27 cellular contexts compared by ENCODE assay signal in genomic region chr3:170840291-170840859, GRCh38. TPM values are rescaled to one million over a fixed set of nuclear protein-coding genes. Genes with fewer than 3 reads are reported as not detected.
DNase-seq lines count a peak whose midpoint lies in the region; ATAC-seq, FAIRE-seq and TF ChIP-seq lines count a peak whose summit lies in the region.
"Had no signal": no experiment of that assay in that cellular context is flagged by ENCODE, and none has a peak within 500 bp of the region (broad histone marks: within the 10 kb centered on the region; RNA-seq: fewer than 3 reads in every experiment).

No MANE protein-coding gene starts in this region.

- no TSS peak for BruUV-seq in HepG2 (replicated peaks; lab: Mats Ljungman, UMichigan)

- H2BK15ac ChIP-seq in mesenchymal stem cell (ENCODE audit: low read depth, poor library complexity, severe bottlenecking): no peak overlapping the region

- no peak overlapping the region for H4K8ac ChIP-seq in mesenchymal stem cell (ENCODE audit: low read length)

- no peak overlapping the region for H4K91ac ChIP-seq in mesenchymal stem cell (ENCODE audit: low read length)

- in situ Hi-C loops in HepG2 (cut with HindIII; ENCODE audit: extremely low pct_ligation_motif_present, low pct_unique_long_range_greater_than_20kb): no loop called here

- no peak overlapping the region for H3K18ac ChIP-seq in mesenchymal stem cell (ENCODE audit: low read depth in 1 of 2, low read length in 2 of 2)

- DNase-seq in HepG2 (ENCODE audit: low spot score) (no peak), right lobe of liver (no peak), brain pericyte (ENCODE audit: low read depth, low spot score) (peak; percentile 84), left kidney (ENCODE audit: low read depth, low spot score) (peak; percentile 38), mesenchymal stem cell (no peak), RWPE1 (ENCODE audit: low spot score) (no peak), NOMO-1 (lab: John Stamatoyannopoulos, UW; ENCODE audit: unreplicated experiment in 2 of 2) (no peak)
- DNase-seq: activated CD4-positive, alpha-beta T cell treated with anti-CD3 and anti-CD28 coated beads, Interleukin-2, amount 10 ng/mL, durations not matched to agents 24 days and 14 days; activated CD8-positive, alpha-beta memory T cell treated with anti-CD3 and anti-CD28 coated beads, Interleukin-2, amount 50 U/mL, for 48 hours; activated effector memory CD4-positive, alpha-beta T cell treated with anti-CD3 and anti-CD28 coated beads, Interleukin-2, amount 50 U/mL, for 16 hours; amniotic stem cell; DMS53; effector CD8-positive, alpha-beta T cell; Kasumi-1; kidney; naive thymus-derived CD8-positive, alpha-beta T cell; NCI-H1092; NCI-H2029 treated with DMSO at 0.1 percent for 48 hours; NCI-H526; posterior cingulate gyrus; small intestine; stimulated activated CD4-positive, alpha-beta T cell treated with anti-CD3 and anti-CD28 coated beads, Interleukin-4, amount 100 ng/mL, for 24 hours; stomach; upper lobe of right lung had no signal

- H3K36me3 ChIP-seq in HepG2 (replicated peaks in 1 of 2; ENCODE audit: control insufficient read depth in 1 of 2, insufficient read depth in 2 of 2, low read length in 2 of 2) (no peaks in the 10 kb centered on the region), right lobe of liver (no peaks in the 10 kb centered on the region), mesenchymal stem cell (ENCODE audit: control insufficient read depth in 1 of 2, insufficient read depth in 2 of 2, low read depth in 1 of 2, low read length in 2 of 2) (no peaks in the 10 kb centered on the region)
- H3K36me3 ChIP-seq: stomach, upper lobe of right lung had no signal

- no peak overlapping the region for H3K14ac ChIP-seq in mesenchymal stem cell (ENCODE audit: low read length in 2 of 2)

- no peak for TF ChIP-seq CTCF in HepG2 (CRISPR knock-in tag; IDR thresholded peaks at IDR 0.05)
- TF ChIP-seq CTCF in right lobe of liver (IDR thresholded peaks at IDR 0.05): no peak
- no peak for TF ChIP-seq CTCF in RWPE1 (conservative IDR thresholded peaks at IDR 0.05; ENCODE audit: low read depth)

- no peak overlapping the region for H3K23ac ChIP-seq in mesenchymal stem cell (ENCODE audit: low read length in 2 of 2)

- H3K27ac ChIP-seq in HepG2 (ENCODE audit: extremely low read length, insufficient read depth, low read length) (no peak overlapping the region), right lobe of liver (no peak overlapping the region), mesenchymal stem cell (ENCODE audit: low read length, poor library complexity, severe bottlenecking) (no peak overlapping the region), RWPE1 (no peak overlapping the region)
- H3K27ac ChIP-seq: A549, stomach, upper lobe of right lung had no signal

- H3K4me3 ChIP-seq in HepG2 (replicated peaks in 1 of 3; ENCODE audit: insufficient read depth in 1 of 3, low read depth in 2 of 3, low read length in 3 of 3) (no peak overlapping the region), right lobe of liver (no peak overlapping the region), mesenchymal stem cell (ENCODE audit: insufficient read depth in 1 of 2, low read depth in 1 of 2, low read length in 2 of 2) (no peak overlapping the region)
- H3K4me3 ChIP-seq: A549, stomach, upper lobe of right lung had no signal

- H3K9ac ChIP-seq in HepG2 (ENCODE audit: insufficient read depth, low read depth, low read length): no peak overlapping the region
- H3K9ac ChIP-seq in mesenchymal stem cell (ENCODE audit: low read length): no peak overlapping the region

- ATAC-seq in HepG2 (no peak), right lobe of liver (no peak), GM21619 (IDR thresholded peaks at IDR 0.05; ENCODE audit: unreplicated experiment) (no peak)
- ATAC-seq: A549; naive thymus-derived CD8-positive, alpha-beta T cell; Right ventricle myocardium inferior; upper lobe of right lung had no signal

- FAIRE-seq in HepG2 (lab: Jason Lieb, UNC): no peak
- FAIRE-seq: A549, kidney, small intestine had no signal

- no peaks in the 10 kb centered on the region for H3K4me1 ChIP-seq in HepG2 (ENCODE audit: insufficient read depth, low read length)
- no peaks in the 10 kb centered on the region for H3K4me1 ChIP-seq in right lobe of liver
- H3K4me1 ChIP-seq in mesenchymal stem cell (ENCODE audit: control insufficient read depth, insufficient read depth, low read depth, low read length): peaks cover under 1% of the 10 kb centered on the region
- H3K4me1 ChIP-seq: A549, stomach, upper lobe of right lung had no signal

- no peaks in the 10 kb centered on the region; a peak in 2 of 5 replicates for H3K27me3 ChIP-seq in HepG2 (ENCODE audit: control insufficient read depth in 1 of 2, insufficient read depth in 2 of 2, low read length in 2 of 2)
- no peaks in the 10 kb centered on the region for H3K27me3 ChIP-seq in right lobe of liver
- no peaks in the 10 kb centered on the region for H3K27me3 ChIP-seq in mesenchymal stem cell (ENCODE audit: control insufficient read depth in 1 of 2, insufficient read depth in 1 of 2, low read length in 2 of 2)
- H3K27me3 ChIP-seq: upper lobe of right lung had no signal

- no peak for TF ChIP-seq RAD21 in HepG2 (CRISPR knock-in tag; IDR thresholded peaks at IDR 0.05)

- H2BK5ac ChIP-seq in mesenchymal stem cell (ENCODE audit: low read depth, low read length, poor library complexity, severe bottlenecking): no peak overlapping the region

- CTCF ChIA-PET in HepG2 (lab: Yijun Ruan, JAX; ENCODE audit: low intra/inter-chr PET ratio, low total read pairs): no interaction called here
- CTCF ChIA-PET in RWPE1 (lab: Yijun Ruan, JAX): interaction anchor here (0.7 to 1.3 kb wide), 3 partner anchors 29 to 427 kb away, joined by 3 to 6 read pairs (median 5); no protein-coding TSS in a partner anchor

- TF ChIP-seq EP300 in HepG2 (IDR thresholded peaks at IDR 0.05; ENCODE audit: low read depth in 2 of 2, low read length in 2 of 2) (no peak), HepG2 (CRISPR knock-in tag; IDR thresholded peaks at IDR 0.05; ENCODE audit: borderline replicate concordance) (no peak)

- no peak overlapping the region for H2AK5ac ChIP-seq in mesenchymal stem cell (ENCODE audit: low read length, severe bottlenecking)

- H2AFZ ChIP-seq in HepG2 (ENCODE audit: low read length): no peak overlapping the region
- no peak overlapping the region for H2AFZ ChIP-seq in mesenchymal stem cell (ENCODE audit: low read depth, low read length)

- H4K20me1 ChIP-seq in HepG2 (ENCODE audit: insufficient read depth, low read length): no peaks in the 10 kb centered on the region

- H3K4ac ChIP-seq in mesenchymal stem cell (ENCODE audit: low read depth in 1 of 2, low read length in 2 of 2): no peak overlapping the region

- 9% methylated on average over 2 of the region's 2 CpGs for WGBS in HepG2 (ENCODE audit: low lambda C conversion rate)
- WGBS in right lobe of liver (ENCODE audit: insufficient coverage, low coverage, low lambda C conversion rate, missing lambda C conversion rate): 67% methylated on average over 2 of the region's 2 CpGs
- WGBS in mesenchymal stem cell: 100% methylated on average over 1 of the region's 2 CpGs

- no peaks in the 10 kb centered on the region for H3K79me2 ChIP-seq in HepG2 (ENCODE audit: insufficient read depth, low read length)

- H3K9me3 ChIP-seq in HepG2 (ENCODE audit: low read length): no peaks in the 10 kb centered on the region
- H3K9me3 ChIP-seq in right lobe of liver: no peaks in the 10 kb centered on the region
- H3K9me3 ChIP-seq in mesenchymal stem cell (ENCODE audit: control insufficient read depth, low read length): no peaks in the 10 kb centered on the region
- H3K9me3 ChIP-seq: A549, stomach, upper lobe of right lung had no signal

- intact Hi-C loops in HepG2 (cut with micrococcal nuclease; ENCODE audit: unreplicated experiment) (no loop called here), right lobe of liver (cut with DNase I) (no loop called here)

- no peaks in the 10 kb centered on the region for H3K79me1 ChIP-seq in mesenchymal stem cell (replicated peaks; ENCODE audit: low read length, poor library complexity, severe bottlenecking)

- TF ChIP-seq POLR2A in HepG2 (IDR thresholded peaks at IDR 0.05; ENCODE audit: insufficient read depth in 1 of 2, low read depth in 2 of 2, low read length in 2 of 2) (no peak), right lobe of liver (IDR thresholded peaks at IDR 0.05) (no peak)

- H2BK12ac ChIP-seq in mesenchymal stem cell (ENCODE audit: low read length in 2 of 2): no peak overlapping the region

- H2BK120ac ChIP-seq in mesenchymal stem cell (ENCODE audit: low read depth, low read length): no peak overlapping the region

- POLR2A ChIA-PET in HepG2 (lab: Yijun Ruan, JAX): no interaction called here
- POLR2A ChIA-PET in RWPE1 (lab: Yijun Ruan, JAX; ENCODE audit: low non-redundant PET): no interaction called here

- no peak overlapping the region for H3K4me2 ChIP-seq in HepG2 (ENCODE audit: low read depth, low read length)
- no peak overlapping the region for H3K4me2 ChIP-seq in mesenchymal stem cell (ENCODE audit: low read length, poor library complexity, severe bottlenecking)
- H3K4me2 ChIP-seq: A549 had no signal

RNA-seq across cellular contexts. Expression of gene RPL22L1, which starts 29.6 kb away (rescaled TPM):
- total RNA-seq in HepG2 (2016; rRNA removed; fragmentation: Illumina TruSeq; extraction: Trizol) (150 and 152 TPM in 2 replicates), right lobe of liver (100 to 1,000 TPM in 2 of 6 experiments, 10 to 100 TPM in 3, 1 to 10 TPM in 1; 9.5 to 126 (median 31.1) TPM)
- total RNA-seq in HepG2 (2016; cell fraction: cytosol; rRNA removed; fragmentation: Illumina TruSeq; extraction: Trizol; ENCODE audit: low read depth): 116 and 134 TPM in 2 replicates
- total RNA-seq in HepG2 (2016; cell fraction: insoluble cytoplasmic fraction; rRNA removed; fragmentation: Illumina TruSeq; extraction: Trizol): 151 and 154 TPM in 2 replicates
- 153 and 155 TPM in 2 replicates for total RNA-seq in HepG2 (2016; cell fraction: membrane; rRNA removed; fragmentation: Illumina TruSeq; extraction: Trizol)
- total RNA-seq in HepG2 (2016; cell fraction: nucleus; rRNA removed; fragmentation: Illumina TruSeq; extraction: Trizol): 82.3 and 106 TPM in 2 replicates
- 42.7 and 44.1 TPM in 2 replicates for polyA plus RNA-seq in HepG2 (2011; rRNA removed)
- polyA plus RNA-seq in HepG2 (2011; cell fraction: cytosol; rRNA removed): 23.0 and 50.4 TPM in 2 replicates
- 10.1 and 18.0 TPM in 2 replicates for polyA plus RNA-seq in HepG2 (2011; cell fraction: nucleus; rRNA removed)
- polyA plus RNA-seq in HepG2 (2012): 109 and 125 TPM in 2 replicates
- 110 and 115 TPM in 2 replicates for polyA plus RNA-seq in HepG2 (2016; cell fraction: cytosol; fragmentation: Illumina TruSeq; extraction: Trizol; ENCODE audit: low read depth)
- 101 and 141 TPM in 2 replicates for polyA plus RNA-seq in HepG2 (2016; cell fraction: insoluble cytoplasmic fraction; fragmentation: Illumina TruSeq; extraction: Trizol; ENCODE audit: low read depth)
- 105 and 124 TPM in 2 replicates for polyA plus RNA-seq in HepG2 (2016; cell fraction: membrane; fragmentation: Illumina TruSeq; extraction: Trizol; ENCODE audit: low read depth)
- 145 and 173 TPM in 2 replicates for polyA plus RNA-seq in HepG2 (2016; cell fraction: nucleus; fragmentation: Illumina TruSeq; extraction: Trizol; ENCODE audit: insufficient read depth, low read depth)
- 1.2 and 4.4 TPM in 2 replicates for polyA minus RNA-seq in HepG2 (2011; rRNA and poly(A)+ RNA removed; ENCODE audit: low replicate concordance)
- 5.8 and 9.7 TPM in 2 replicates for polyA minus RNA-seq in HepG2 (2011; cell fraction: cytosol; rRNA and poly(A)+ RNA removed)
- polyA minus RNA-seq in HepG2 (2011; cell fraction: nucleus; rRNA and poly(A)+ RNA removed): 14.3 and 15.4 TPM in 2 replicates
- 380 TPM for polyA plus RNA-seq in mesenchymal stem cell (2013, experiment 1 of 2)
- 394 TPM for polyA plus RNA-seq in mesenchymal stem cell (2013, experiment 2 of 2)

Comparison
In these comparisons a context has a peak if more than half of its experiments do, and no peak if none do; other contexts are left out.
1. DNase-seq: peak in brain pericyte (single experiment) and left kidney (single experiment); none in HepG2 (single experiment), right lobe of liver (0 of 3), mesenchymal stem cell (single experiment), RWPE1 (single experiment) and NOMO-1 (0 of 2).